8 cellular contexts compared by ENCODE assay signal in genomic region chr1:162056043-162056442, GRCh38. TPM values are rescaled to one million over a fixed set of nuclear protein-coding genes. Genes with fewer than 3 reads are reported as not detected.
A peak's percentile ranks its signal among the peaks of the same experiment; 100 is the strongest.
DNase-seq lines count a peak whose midpoint lies in the region; ATAC-seq and TF ChIP-seq lines count a peak whose summit lies in the region.

No MANE protein-coding gene starts in this region.

- no peaks in the 10 kb centered on the region for H3K9me3 ChIP-seq in tibial nerve

- H3K36me3 Mint-ChIP-seq in activated CD8-positive, alpha-beta T cell treated with anti-CD3 and anti-CD28 coated beads, Interleukin-2, amount 10 ng/mL, durations not matched to agents 7 days and 5 days (ENCODE audit: low read depth): no peaks in the 10 kb centered on the region
- no peaks in the 10 kb centered on the region for H3K36me3 Mint-ChIP-seq in endothelial cell (ENCODE audit: low read depth, unreplicated experiment)

- peaks cover 12% of the 10 kb centered on the region for H3K27me3 Mint-ChIP-seq in activated CD8-positive, alpha-beta T cell treated with anti-CD3 and anti-CD28 coated beads, Interleukin-2, amount 10 ng/mL, durations not matched to agents 7 days and 5 days (ENCODE audit: low read depth)
- no peaks in the 10 kb centered on the region for H3K27me3 Mint-ChIP-seq in endothelial cell (ENCODE audit: unreplicated experiment)

- CTCF ChIA-PET in activated CD8-positive, alpha-beta T cell treated with anti-CD3 and anti-CD28 coated beads, Interleukin-2, amount 10 ng/mL, durations not matched to agents 7 days and 5 days (lab: Charles Lee): interaction anchor here (0.7 to 1.6 kb wide), 16 partner anchors 11 to 337 kb away, joined by 3 to 11 read pairs (median 4); partner anchors contain the start of genes NOS1AP and OLFML2B

- TF ChIP-seq POLR2A in tibial nerve (IDR thresholded peaks at IDR 0.05): no peak

- no peak overlapping the region for H3K4me3 ChIP-seq in tibial nerve

- no peak overlapping the region for H3K27ac Mint-ChIP-seq in activated CD8-positive, alpha-beta T cell treated with anti-CD3 and anti-CD28 coated beads, Interleukin-2, amount 10 ng/mL, durations not matched to agents 7 days and 5 days
- H3K27ac Mint-ChIP-seq in endothelial cell (ENCODE audit: unreplicated experiment): no peak overlapping the region

- no peak for TF ChIP-seq EP300 in tibial nerve (IDR thresholded peaks at IDR 0.05)

- ATAC-seq in activated CD4-positive, CD25-positive, alpha-beta regulatory T cell treated with anti-CD3 and anti-CD28 coated beads, Interleukin-2, amount 50 U/mL, for 24 hours: peak; percentile 44 to 55
- peak; percentile 48 for ATAC-seq in HG03520 (IDR thresholded peaks at IDR 0.05; ENCODE audit: unreplicated experiment)
- ATAC-seq in activated CD8-positive, alpha-beta T cell treated with anti-CD3 and anti-CD28 coated beads, Interleukin-2, amount 10 ng/mL, durations not matched to agents 7 days and 5 days: peak; percentile 63

- H3K36me3 ChIP-seq in tibial nerve: no peaks in the 10 kb centered on the region

- 23 to 34% methylated on average over 3 of the region's 3 CpGs for WGBS in tibial nerve, 2 donors

- TF ChIP-seq CTCF in endothelial cell (IDR thresholded peaks at IDR 0.05; ENCODE audit: unreplicated experiment): peak; percentile 66
- TF ChIP-seq CTCF in tibial nerve (IDR thresholded peaks at IDR 0.05): peak; percentile 83 to 92 (median 86)

- no peaks in the 10 kb centered on the region for H3K9me3 Mint-ChIP-seq in activated CD8-positive, alpha-beta T cell treated with anti-CD3 and anti-CD28 coated beads, Interleukin-2, amount 10 ng/mL, durations not matched to agents 7 days and 5 days (ENCODE audit: insufficient read depth)
- no peaks in the 10 kb centered on the region for H3K9me3 Mint-ChIP-seq in endothelial cell (ENCODE audit: unreplicated experiment)

- no peaks in the 10 kb centered on the region for H3K4me1 Mint-ChIP-seq in activated CD8-positive, alpha-beta T cell treated with anti-CD3 and anti-CD28 coated beads, Interleukin-2, amount 10 ng/mL, durations not matched to agents 7 days and 5 days (ENCODE audit: low read depth)
- H3K4me1 Mint-ChIP-seq in endothelial cell (ENCODE audit: unreplicated experiment): peaks cover 27% of the 10 kb centered on the region

- no peak overlapping the region for H3K27ac ChIP-seq in tibial nerve

- H3K4me1 ChIP-seq in tibial nerve: peaks cover 0 to 5% (median 0%) of the 10 kb centered on the region in 4 donors

- H3K27me3 ChIP-seq in tibial nerve: no peaks in the 10 kb centered on the region

- POLR2A ChIA-PET in activated CD8-positive, alpha-beta T cell treated with anti-CD3 and anti-CD28 coated beads, Interleukin-2, amount 10 ng/mL, durations not matched to agents 7 days and 5 days (lab: Charles Lee): no interaction called here

- DNase-seq in activated CD4-positive, CD25-positive, alpha-beta regulatory T cell treated with anti-CD3 and anti-CD28 coated beads, Interleukin-2, amount 50 U/mL, for 72 hours: no peak
- DNase-seq in NCI-H774 (lab: John Stamatoyannopoulos, UW) (peak; percentile 74), endothelial cell (ENCODE audit: low spot score) (peak; percentile 79), midbrain (lab: John Stamatoyannopoulos, UW) (peak; percentile 80), tibial nerve (ENCODE audit: low spot score in 2 of 2) (peak; percentile 31 to 80)
- DNase-seq in activated CD8-positive, alpha-beta T cell treated with anti-CD3 and anti-CD28 coated beads, Interleukin-2, amount 10 ng/mL, durations not matched to agents 7 days and 5 days: peak; percentile 49

- no peak overlapping the region for H3K4me3 Mint-ChIP-seq in activated CD8-positive, alpha-beta T cell treated with anti-CD3 and anti-CD28 coated beads, Interleukin-2, amount 10 ng/mL, durations not matched to agents 7 days and 5 days
- H3K4me3 Mint-ChIP-seq in endothelial cell (ENCODE audit: unreplicated experiment): no peak overlapping the region

RNA-seq across cellular contexts. Expression of gene NOS1AP, which starts 13.4 kb away (rescaled TPM):
- total RNA-seq in activated CD8-positive, alpha-beta T cell treated with anti-CD3 and anti-CD28 coated beads, Interleukin-2, amount 10 ng/mL, durations not matched to agents 7 days and 5 days: not detected
- total RNA-seq in endothelial cell (ENCODE audit: unreplicated experiment) (19.8 TPM), tibial nerve (10 to 100 TPM in 1 of 4 donors, 1 to 10 TPM in 3; 2.7 to 11.2 (median 5.3) TPM)

RNA-seq across cellular contexts. Expression of gene OLFML2B, which starts 32.4 kb away (rescaled TPM):
- not detected for total RNA-seq in activated CD8-positive, alpha-beta T cell treated with anti-CD3 and anti-CD28 coated beads, Interleukin-2, amount 10 ng/mL, durations not matched to agents 7 days and 5 days
- total RNA-seq in endothelial cell (ENCODE audit: unreplicated experiment) (0.85 TPM), tibial nerve (10 to 100 TPM; 18.6 to 42.3 (median 20.9) TPM)

Comparison
In these comparisons a context has a peak if more than half of its experiments do, and no peak if none do; other contexts are left out.
1. RNA of gene OLFML2B, which starts 32.4 kb away (total RNA-seq): 18.6 to 42.3 TPM in tibial nerve; 0.85 TPM in endothelial cell (single experiment) and not detected in activated CD8-positive, alpha-beta T cell treated with anti-CD3 and anti-CD28 coated beads, Interleukin-2, amount 10 ng/mL, durations not matched to agents 7 days and 5 days; every median in the first group is over 10 times any median in the second.
2. Peak in every context shown above with its lines, with median percentiles within 50 percentile points of each other: ATAC-seq.